Comparison of ENCODE assay signal across 8 cellular contexts in genomic region chr1:211259596-211260126, GRCh38. TPM values are rescaled to one million over a fixed set of nuclear protein-coding genes. Genes with fewer than 3 reads are reported as not detected.
DNase-seq lines count a peak whose midpoint lies in the region; ATAC-seq and TF ChIP-seq lines count a peak whose summit lies in the region.

No MANE protein-coding gene starts in this region.

- peak overlapping the region; percentile 93 for H3K27ac Mint-ChIP-seq in activated naive CD4-positive, alpha-beta T cell treated with anti-CD3 and anti-CD28 coated beads, Interleukin-2, amount 10 ng/mL, durations not matched to agents 7 days and 5 days

- no peaks in the 10 kb centered on the region for H3K9me2 ChIP-seq in DOHH2 (replicated peaks; ENCODE audit: control insufficient read depth, low read length)

- H3K79me2 ChIP-seq in DOHH2 (ENCODE audit: control insufficient read depth, low read length) = peaks cover 58% of the 10 kb centered on the region

- H3K36me3 ChIP-seq in DOHH2 (ENCODE audit: control insufficient read depth, low read length) = peaks cover 29% of the 10 kb centered on the region

- H3K9me3 Mint-ChIP-seq in activated naive CD4-positive, alpha-beta T cell treated with anti-CD3 and anti-CD28 coated beads, Interleukin-2, amount 10 ng/mL, durations not matched to agents 7 days and 5 days = no peaks in the 10 kb centered on the region

- peaks cover 18% of the 10 kb centered on the region for H3K4me1 ChIP-seq in DOHH2 (ENCODE audit: control insufficient read depth, low read length)

- peaks cover 10% of the 10 kb centered on the region for H3K27me3 Mint-ChIP-seq in activated naive CD4-positive, alpha-beta T cell treated with anti-CD3 and anti-CD28 coated beads, Interleukin-2, amount 10 ng/mL, durations not matched to agents 7 days and 5 days

- peaks cover 18% of the 10 kb centered on the region for H3K36me3 Mint-ChIP-seq in activated naive CD4-positive, alpha-beta T cell treated with anti-CD3 and anti-CD28 coated beads, Interleukin-2, amount 10 ng/mL, durations not matched to agents 7 days and 5 days

- DNase-seq in H4 (ENCODE audit: low spot score) = peak; percentile 64
- DNase-seq in NCI-H2171 treated with DMSO at 0.1 percent for 48 hours (lab: John Stamatoyannopoulos, UW) = peak; percentile 80
- no peak for DNase-seq in activated naive CD4-positive, alpha-beta T cell treated with anti-CD3 and anti-CD28 coated beads, Interleukin-2, amount 10 ng/mL, durations not matched to agents 7 days and 5 days
- DNase-seq in globus pallidus (ENCODE audit: low spot score) = peak; percentile 68
- no peak for DNase-seq in omental fat pad (ENCODE audit: low spot score)
- no peak for DNase-seq in dedifferentiated amniotic fluid mesenchymal stem cell (ENCODE audit: extremely low spot score)

- ATAC-seq in omental fat pad (ENCODE audit: low FRiP score) (peak; percentile 12), GM21619 (IDR thresholded peaks at IDR 0.05; ENCODE audit: unreplicated experiment) (no peak)

- TF ChIP-seq CTCF in DOHH2 (IDR thresholded peaks at IDR 0.05; ENCODE audit: low read depth, low read length, poor library complexity, severe bottlenecking) (no peak), omental fat pad (IDR thresholded peaks at IDR 0.05) (no peak)

- 0 out of 2 replicates have a peak, but pooled peaks cover 1% of the 10 kb centered on the region for H4K20me1 ChIP-seq in DOHH2 (ENCODE audit: control insufficient read depth, insufficient read depth, low read depth, low read length)

- peaks cover 9% of the 10 kb centered on the region; the same call in 1 of the 2 replicates for H3F3A ChIP-seq in DOHH2 (ENCODE audit: control insufficient read depth, insufficient read depth)

- H3K4me3 ChIP-seq in DOHH2 (ENCODE audit: low read length) = peak overlapping the region; percentile 96

- peak overlapping the region; percentile 78 for H3K4me2 ChIP-seq in DOHH2 (ENCODE audit: low read length)

- H3K27me3 ChIP-seq in DOHH2 (ENCODE audit: control insufficient read depth, low read length) = no peaks in the 10 kb centered on the region

- H3K4me3 Mint-ChIP-seq in activated naive CD4-positive, alpha-beta T cell treated with anti-CD3 and anti-CD28 coated beads, Interleukin-2, amount 10 ng/mL, durations not matched to agents 7 days and 5 days = peak overlapping the region; percentile 77

- peak overlapping the region; percentile 97 for H3K27ac ChIP-seq in DOHH2 (ENCODE audit: low read depth, low read length)

- peaks cover 28% of the 10 kb centered on the region for H3K4me1 Mint-ChIP-seq in activated naive CD4-positive, alpha-beta T cell treated with anti-CD3 and anti-CD28 coated beads, Interleukin-2, amount 10 ng/mL, durations not matched to agents 7 days and 5 days

- H3K9me3 ChIP-seq in DOHH2 (ENCODE audit: control insufficient read depth, insufficient read depth, low read length) = no peaks in the 10 kb centered on the region

- CTCF ChIA-PET in activated naive CD4-positive, alpha-beta T cell treated with anti-CD3 and anti-CD28 coated beads, Interleukin-2, amount 10 ng/mL, durations not matched to agents 7 days and 5 days (lab: Charles Lee) = interaction anchor here (0.6 kb wide), 1 partner anchor 39 kb away, joined by 4 read pairs; no protein-coding TSS in a partner anchor

RNA-seq across cellular contexts. Expression of gene RCOR3, which starts 0.5 kb away (rescaled TPM):
- 4.6 and 14.8 TPM in 2 replicates for total RNA-seq in H4 (2014; rRNA removed; shearing (Covaris generic))
- total RNA-seq in omental fat pad = 10 to 100 TPM; 20.5 to 45.6 (median 31.0) TPM

Comparison
In these comparisons a context has a peak if more than half of its experiments do, and no peak if none do; other contexts are left out.
1. DNase-seq: peak in H4 (single experiment), NCI-H2171 treated with DMSO at 0.1 percent for 48 hours (single experiment) and globus pallidus (single experiment); none in activated naive CD4-positive, alpha-beta T cell treated with anti-CD3 and anti-CD28 coated beads, Interleukin-2, amount 10 ng/mL, durations not matched to agents 7 days and 5 days (single experiment), omental fat pad (single experiment) and dedifferentiated amniotic fluid mesenchymal stem cell (single experiment).